In genomic region chr2:188974184-188974583, GRCh38 we compare ENCODE assay signal across 9 cellular contexts. TPM values are rescaled to one million over a fixed set of nuclear protein-coding genes. Genes with fewer than 3 reads are reported as not detected.
DNase-seq lines count a peak whose midpoint lies in the region; ATAC-seq and TF ChIP-seq lines count a peak whose summit lies in the region.
"Had no signal": no experiment of that assay in that cellular context is flagged by ENCODE, and none has a peak within 500 bp of the region (broad histone marks: within the 10 kb centered on the region; RNA-seq: fewer than 3 reads in every experiment).

TSS of gene COL3A1 (plus strand) at chr2:188974373. CDS start at chr2:188974490, 117 bp downstream.

- H3K27me3 ChIP-seq in mucosa of stomach (ENCODE audit: control insufficient read depth, insufficient read depth, low read length) (no peaks in the 10 kb centered on the region), transverse colon (no peaks in the 10 kb centered on the region)

- TF ChIP-seq CTCF in transverse colon (IDR thresholded peaks at IDR 0.05), result no peak

- WGBS in transverse colon (ENCODE audit: low coverage in 1 of 2), 2 donors, result 39% methylated on average over 4 of the region's 4 CpGs

- H3K9ac ChIP-seq in mucosa of stomach (ENCODE audit: low read length), result peak within 1 kb of the TSS; percentile 49

- H3K9me3 ChIP-seq in mucosa of stomach (ENCODE audit: control insufficient read depth, low read length) (no peaks in the 10 kb centered on the region), transverse colon (no peaks in the 10 kb centered on the region)

- in situ Hi-C loops in transverse colon (cut with MboI; ENCODE audit: low pct_ligation_motif_present in 1 of 4, low pct_unique_long_range_greater_than_20kb in 1 of 4, low sequenced_read_pairs in 3 of 4), result loop anchor here in 1 of 4 donors (10.0 kb wide), 1 partner anchor 449 kb away; no protein-coding TSS in a partner anchor

- H3K27ac ChIP-seq in transverse colon, result peak within 1 kb of the TSS; percentile 78 to 88 (median 82)

- ATAC-seq in esophagus mucosa, result no peak

- H3K36me3 ChIP-seq in mucosa of stomach (ENCODE audit: control insufficient read depth, insufficient read depth, low read length) (no peaks in the 10 kb centered on the region), transverse colon (no peaks in the 10 kb centered on the region)

- no peaks in the 10 kb centered on the region for H3K4me1 ChIP-seq in mucosa of stomach (ENCODE audit: control insufficient read depth, insufficient read depth, low read length)
- H3K4me1 ChIP-seq in transverse colon, result peaks cover 0 to 14% (median 1%) of the 10 kb centered on the region in 4 donors

- H3K4me3 ChIP-seq in mucosa of stomach (ENCODE audit: low read length), result no peak within 1 kb of the TSS
- H3K4me3 ChIP-seq in transverse colon, result peak within 1 kb of the TSS; percentile 17 to 53 (median 38)

- intact Hi-C loops in transverse colon (cut with DNase I; ENCODE audit: low total_unique reads), result no loop called here

- peak; percentile 65 for TF ChIP-seq POLR2A in transverse colon (IDR thresholded peaks at IDR 0.05)

- peak; percentile 31 for DNase-seq in M059J (ENCODE audit: low read depth)
- DNase-seq in transverse colon, result peak; percentile 17
- no peak for DNase-seq in activated T-cell treated with anti-CD3 and anti-CD28 coated beads for 4 hours
- no peak for DNase-seq in ecto neural progenitor cell (ENCODE audit: low spot score)
- no peak for DNase-seq in NCI-H69 (lab: John Stamatoyannopoulos, UW)
- DNase-seq in GDM1 (lab: John Stamatoyannopoulos, UW), result no peak

- TF ChIP-seq EP300 in transverse colon (IDR thresholded peaks at IDR 0.05; ENCODE audit: low read depth), result no peak

RNA-seq across cellular contexts. Expression of gene COL3A1, which starts in this region (rescaled TPM):
- 88.9 and 103 TPM in 2 replicates for total RNA-seq in M059J (2014; rRNA removed; shearing (Covaris generic))
- total RNA-seq in esophagus mucosa (43.8 TPM), transverse colon (100 to 1,000 TPM; 103 to 424 (median 114) TPM)
- total RNA-seq: dermis microvascular lymphatic vessel endothelial cell had no signal

Comparison
In these comparisons a context has a peak if more than half of its experiments do, and no peak if none do; other contexts are left out.
1. DNase-seq: peak in M059J (single experiment) and transverse colon (single experiment); none in activated T-cell treated with anti-CD3 and anti-CD28 coated beads for 4 hours (single experiment), ecto neural progenitor cell (single experiment), NCI-H69 (single experiment) and GDM1 (single experiment).